In genomic region chr5:136811551-136811950, GRCh38 we compare ENCODE assay signal across 11 cellular contexts.
DNase-seq lines count a peak whose midpoint lies in the region; ATAC-seq lines count a peak whose summit lies in the region.
"Had no signal": no experiment of that assay in that cellular context is flagged by ENCODE, and none has a peak within 500 bp of the region (broad histone marks: within the 10 kb centered on the region; RNA-seq: fewer than 3 reads in every experiment).

No MANE protein-coding gene starts in this region.

- no peaks in the 10 kb centered on the region for H3K36me3 ChIP-seq in HAP-1 (replicated peaks)

- H3K9me3 ChIP-seq in HAP-1: no peaks in the 10 kb centered on the region

- no peak overlapping the region for H3K4me3 Mint-ChIP-seq in activated CD8-positive, alpha-beta memory T cell treated with anti-CD3 and anti-CD28 coated beads, Interleukin-2, amount 10 ng/mL, durations not matched to agents 7 days and 5 days
- H3K4me3 Mint-ChIP-seq: activated CD4-positive, alpha-beta memory T cell treated with anti-CD3 and anti-CD28 coated beads for 36 hours; nephron; type B pancreatic cell had no signal

- no peak overlapping the region for H3K27ac Mint-ChIP-seq in activated CD8-positive, alpha-beta memory T cell treated with anti-CD3 and anti-CD28 coated beads, Interleukin-2, amount 10 ng/mL, durations not matched to agents 7 days and 5 days
- H3K27ac Mint-ChIP-seq: activated CD4-positive, alpha-beta memory T cell treated with anti-CD3 and anti-CD28 coated beads for 36 hours; nephron; type B pancreatic cell had no signal

- no peaks in the 10 kb centered on the region for H3K4me1 Mint-ChIP-seq in activated CD8-positive, alpha-beta memory T cell treated with anti-CD3 and anti-CD28 coated beads, Interleukin-2, amount 10 ng/mL, durations not matched to agents 7 days and 5 days

- DNase-seq in Ammon's horn (ENCODE audit: low spot score) (peak; percentile 65), NCI-H446 treated with DMSO at 0.1 percent for 48 hours (lab: John Stamatoyannopoulos, UW) (peak; percentile 47), dedifferentiated amniotic fluid mesenchymal stem cell (ENCODE audit: extremely low spot score) (peak; percentile 78), middle frontal gyrus (ENCODE audit: extremely low spot score, low spot score) (peak; percentile 24), NCI-H2081 (lab: John Stamatoyannopoulos, UW) (no peak), HAP-1 (ENCODE audit: low spot score in 2 of 2) (no peak), NCI-H774 (lab: John Stamatoyannopoulos, UW) (no peak)
- DNase-seq in activated CD8-positive, alpha-beta memory T cell treated with anti-CD3 and anti-CD28 coated beads, Interleukin-2, amount 10 ng/mL, durations not matched to agents 7 days and 5 days: no peak
- DNase-seq: activated CD4-positive, alpha-beta memory T cell treated with anti-CD3 and anti-CD28 coated beads for 36 hours had no signal

- CTCF ChIA-PET in activated CD8-positive, alpha-beta memory T cell treated with anti-CD3 and anti-CD28 coated beads, Interleukin-2, amount 10 ng/mL, durations not matched to agents 7 days and 5 days (lab: Charles Lee): no interaction called here

- H3K27me3 ChIP-seq in HAP-1 (ENCODE audit: low read depth): no peaks in the 10 kb centered on the region

- in situ Hi-C loops in HAP-1 (cut with MboI; ENCODE audit: low sequenced_read_pairs): no loop called here

- no peaks in the 10 kb centered on the region for H3K9me3 Mint-ChIP-seq in activated CD8-positive, alpha-beta memory T cell treated with anti-CD3 and anti-CD28 coated beads, Interleukin-2, amount 10 ng/mL, durations not matched to agents 7 days and 5 days (ENCODE audit: low read depth)
- H3K9me3 Mint-ChIP-seq: nephron had no signal

- H3K36me3 Mint-ChIP-seq in activated CD8-positive, alpha-beta memory T cell treated with anti-CD3 and anti-CD28 coated beads, Interleukin-2, amount 10 ng/mL, durations not matched to agents 7 days and 5 days: no peaks in the 10 kb centered on the region
- H3K36me3 Mint-ChIP-seq: activated CD4-positive, alpha-beta memory T cell treated with anti-CD3 and anti-CD28 coated beads for 36 hours; type B pancreatic cell had no signal

- no peak for ATAC-seq in activated CD8-positive, alpha-beta memory T cell treated with anti-CD3 and anti-CD28 coated beads, Interleukin-2, amount 10 ng/mL, durations not matched to agents 7 days and 5 days

- no peaks in the 10 kb centered on the region for H3K27me3 Mint-ChIP-seq in activated CD8-positive, alpha-beta memory T cell treated with anti-CD3 and anti-CD28 coated beads, Interleukin-2, amount 10 ng/mL, durations not matched to agents 7 days and 5 days
- H3K27me3 Mint-ChIP-seq: activated CD4-positive, alpha-beta memory T cell treated with anti-CD3 and anti-CD28 coated beads for 36 hours had no signal

- no peaks in the 10 kb centered on the region for H3K4me1 ChIP-seq in HAP-1

- H3K4me3 ChIP-seq in HAP-1: no peak overlapping the region

Comparison
In these comparisons a context has a peak if more than half of its experiments do, and no peak if none do; other contexts are left out.
1. DNase-seq: peak in Ammon's horn (single experiment), NCI-H446 treated with DMSO at 0.1 percent for 48 hours (single experiment), dedifferentiated amniotic fluid mesenchymal stem cell (single experiment) and middle frontal gyrus (single experiment); none in NCI-H2081 (0 of 2), HAP-1 (0 of 2), NCI-H774 (single experiment) and activated CD8-positive, alpha-beta memory T cell treated with anti-CD3 and anti-CD28 coated beads, Interleukin-2, amount 10 ng/mL, durations not matched to agents 7 days and 5 days (single experiment).